Comparison of ENCODE assay signal across 26 cellular contexts in genomic region chr21:27359141-27359540, GRCh38.
DNase-seq lines count a peak whose midpoint lies in the region; ATAC-seq, FAIRE-seq and TF ChIP-seq lines count a peak whose summit lies in the region.
"Had no signal": no experiment of that assay in that cellular context is flagged by ENCODE, and none has a peak within 500 bp of the region (broad histone marks: within the 10 kb centered on the region; RNA-seq: fewer than 3 reads in every experiment).

No MANE protein-coding gene starts in this region.

- no peak for TF ChIP-seq CTCF in astrocyte (IDR thresholded peaks at IDR 0.05; ENCODE audit: insufficient read depth, low read depth, low read length)
- TF ChIP-seq CTCF in hepatocyte (IDR thresholded peaks at IDR 0.05; ENCODE audit: poor library complexity), result no peak
- TF ChIP-seq CTCF in prostate gland (IDR thresholded peaks at IDR 0.05), result no peak

- no peak overlapping the region for H3K27ac Mint-ChIP-seq in astrocyte (ENCODE audit: unreplicated experiment)
- H3K27ac Mint-ChIP-seq in activated naive CD4-positive, alpha-beta T cell treated with anti-CD3 and anti-CD28 coated beads, Interleukin-2, amount 50 U/mL, for 72 hours, result no peak overlapping the region
- H3K27ac Mint-ChIP-seq: activated T-cell treated with anti-CD3 and anti-CD28 coated beads, Interleukin-2, amount 50 U/mL, for 24 hours; T-cell had no signal

- H3K9me3 ChIP-seq in astrocyte (ENCODE audit: insufficient read depth, low read depth, low read length) (no peaks in the 10 kb centered on the region), hepatocyte (ENCODE audit: low read depth) (no peaks in the 10 kb centered on the region), prostate gland (no peaks in the 10 kb centered on the region)
- H3K9me3 ChIP-seq: stomach had no signal

- H3K4me3 ChIP-seq in astrocyte (ENCODE audit: insufficient read depth, low read depth, low read length), result no peak overlapping the region
- no peak overlapping the region for H3K4me3 ChIP-seq in hepatocyte
- no peak overlapping the region for H3K4me3 ChIP-seq in prostate gland
- H3K4me3 ChIP-seq: dorsolateral prefrontal cortex, stomach had no signal

- H3K79me2 ChIP-seq in astrocyte (ENCODE audit: insufficient read depth, low read length) (no peaks in the 10 kb centered on the region), hepatocyte (no peaks in the 10 kb centered on the region)

- no peak overlapping the region for H3K4me3 Mint-ChIP-seq in astrocyte (ENCODE audit: unreplicated experiment)
- H3K4me3 Mint-ChIP-seq: activated T-cell treated with anti-CD3 and anti-CD28 coated beads, Interleukin-2, amount 50 U/mL, for 24 hours; T-cell had no signal

- no peaks in the 10 kb centered on the region for H3K9me2 ChIP-seq in hepatocyte (replicated peaks; ENCODE audit: insufficient read depth)

- peak; percentile 14 for DNase-seq in AG08395 (ENCODE audit: low spot score)
- DNase-seq in HCEC 1CT, result peak; percentile 72
- peak; percentile 5 for DNase-seq in astrocyte (ENCODE audit: low read depth)
- no peak for DNase-seq in hepatocyte (ENCODE audit: low spot score)
- no peak for DNase-seq in globus pallidus (ENCODE audit: low spot score)
- DNase-seq in activated naive CD4-positive, alpha-beta T cell treated with anti-CD3 and anti-CD28 coated beads, Interleukin-2, amount 50 U/mL, for 72 hours (ENCODE audit: low spot score in 2 of 2), result no peak
- DNase-seq in prostate gland (ENCODE audit: low spot score), result no peak
- DNase-seq: activated CD4-positive, alpha-beta T cell treated with anti-CD3 and anti-CD28 coated beads for 1 hour; activated naive CD4-positive, alpha-beta T cell treated with Interleukin-2 at 50 U/mL for 16 hours; activated T-cell treated with anti-CD3 and anti-CD28 coated beads, Interleukin-2, amount 50 U/mL, for 24 hours; aorta; central memory CD4-positive, alpha-beta T cell; dorsolateral prefrontal cortex; mammary epithelial cell; NCI-H2029 treated with DMSO at 0.1 percent for 48 hours; NCI-H446; PC-3; retina; SHP77 treated with DMSO at 0.1 percent for 48 hours; stimulated activated CD4-positive, alpha-beta T cell treated with anti-CD3 and anti-CD28 coated beads, Interleukin-12 subunit alpha, Interleukin-12 subunit beta, amount 100 ng/mL, for 4 hours; stomach; T-cell; trophoblast cell had no signal

- no peak overlapping the region for H2AFZ ChIP-seq in astrocyte (ENCODE audit: low read depth, low read length)
- no peak overlapping the region for H2AFZ ChIP-seq in hepatocyte

- H3K36me3 ChIP-seq in astrocyte (ENCODE audit: insufficient read depth, low read length), result no peaks in the 10 kb centered on the region
- H3K36me3 ChIP-seq in hepatocyte (replicated peaks; ENCODE audit: insufficient read depth, low read depth), result no peaks in the 10 kb centered on the region
- no peaks in the 10 kb centered on the region for H3K36me3 ChIP-seq in prostate gland
- H3K36me3 ChIP-seq: stomach had no signal

- H3K4me2 ChIP-seq in astrocyte (ENCODE audit: low read length) (no peak overlapping the region), hepatocyte (peak overlapping the region; percentile 28)
- H3K4me2 ChIP-seq: KMS-11 had no signal

- no peak for ATAC-seq in activated naive CD4-positive, alpha-beta T cell treated with anti-CD3 and anti-CD28 coated beads, Interleukin-2, amount 50 U/mL, for 72 hours
- ATAC-seq in GM21515 (IDR thresholded peaks at IDR 0.05; ENCODE audit: unreplicated experiment), result no peak
- ATAC-seq: PC-3, T-cell had no signal

- intact Hi-C loops in prostate gland (cut with DNase I), result no loop called here

- H3K27me3 ChIP-seq in astrocyte (ENCODE audit: insufficient read depth, low read length) (no peaks in the 10 kb centered on the region), hepatocyte (no peaks in the 10 kb centered on the region), prostate gland (replicated peaks; ENCODE audit: insufficient read depth) (no peaks in the 10 kb centered on the region)
- H3K27me3 ChIP-seq: dorsolateral prefrontal cortex, stomach had no signal

- H3K36me3 Mint-ChIP-seq in astrocyte (ENCODE audit: low read depth, unreplicated experiment), result no peaks in the 10 kb centered on the region
- H3K36me3 Mint-ChIP-seq in activated naive CD4-positive, alpha-beta T cell treated with anti-CD3 and anti-CD28 coated beads, Interleukin-2, amount 50 U/mL, for 72 hours, result no peaks in the 10 kb centered on the region
- H3K36me3 Mint-ChIP-seq: T-cell had no signal

- FAIRE-seq in astrocyte (lab: Jason Lieb, UNC), result no peak

- H3K27me3 Mint-ChIP-seq in astrocyte (ENCODE audit: low read depth, unreplicated experiment), result peaks cover 2% of the 10 kb centered on the region
- H3K27me3 Mint-ChIP-seq: activated T-cell treated with anti-CD3 and anti-CD28 coated beads, Interleukin-2, amount 50 U/mL, for 24 hours; T-cell had no signal

- TF ChIP-seq POLR2A in prostate gland (IDR thresholded peaks at IDR 0.05), result no peak

- H3K9ac ChIP-seq in astrocyte (ENCODE audit: low read length), result no peak overlapping the region
- H3K9ac ChIP-seq: KMS-11 had no signal

- no peaks in the 10 kb centered on the region for H3K4me1 Mint-ChIP-seq in astrocyte (ENCODE audit: low read depth, unreplicated experiment)
- H3K4me1 Mint-ChIP-seq: T-cell had no signal

- H3K27ac ChIP-seq in astrocyte (ENCODE audit: low read depth, low read length) (no peak overlapping the region), hepatocyte (no peak overlapping the region), prostate gland (no peak overlapping the region)
- H3K27ac ChIP-seq: C4-2B, dorsolateral prefrontal cortex, KMS-11, stomach had no signal

- no peaks in the 10 kb centered on the region for H3K9me3 Mint-ChIP-seq in astrocyte (ENCODE audit: unreplicated experiment)
- H3K9me3 Mint-ChIP-seq in activated naive CD4-positive, alpha-beta T cell treated with anti-CD3 and anti-CD28 coated beads, Interleukin-2, amount 50 U/mL, for 72 hours, result peaks cover 4 to 7% of the 10 kb centered on the region in 2 donors

- H4K20me1 ChIP-seq in astrocyte (ENCODE audit: insufficient read depth, low read length), result no peaks in the 10 kb centered on the region
- H4K20me1 ChIP-seq in hepatocyte (ENCODE audit: insufficient read depth, poor library complexity, severe bottlenecking), result no peaks in the 10 kb centered on the region

- no peaks in the 10 kb centered on the region for H3K4me1 ChIP-seq in astrocyte (ENCODE audit: insufficient read depth, low read length)
- H3K4me1 ChIP-seq in hepatocyte (ENCODE audit: insufficient read depth), result peaks cover 10% of the 10 kb centered on the region
- H3K4me1 ChIP-seq in prostate gland (replicated peaks), result no peaks in the 10 kb centered on the region
- H3K4me1 ChIP-seq: stomach had no signal

Comparison
In these comparisons a context has a peak if more than half of its experiments do, and no peak if none do; other contexts are left out.
1. DNase-seq: peak in AG08395 (single experiment), HCEC 1CT (single experiment) and astrocyte (single experiment); none in hepatocyte (single experiment), globus pallidus (single experiment), activated naive CD4-positive, alpha-beta T cell treated with anti-CD3 and anti-CD28 coated beads, Interleukin-2, amount 50 U/mL, for 72 hours (0 of 2) and prostate gland (single experiment).